ENCODE assay signal across 1 cellular context in genomic region chr3:168096210-168096795, GRCh38.
TF ChIP-seq lines count a peak whose summit lies in the region.

No MANE protein-coding gene starts in this region.

TF ChIP-seq in HepG2, 621 proteins besides CTCF, POLR2A, EP300 and RAD21 (continued from another document and continues in another):
- TF ChIP-seq, protein P1, sequence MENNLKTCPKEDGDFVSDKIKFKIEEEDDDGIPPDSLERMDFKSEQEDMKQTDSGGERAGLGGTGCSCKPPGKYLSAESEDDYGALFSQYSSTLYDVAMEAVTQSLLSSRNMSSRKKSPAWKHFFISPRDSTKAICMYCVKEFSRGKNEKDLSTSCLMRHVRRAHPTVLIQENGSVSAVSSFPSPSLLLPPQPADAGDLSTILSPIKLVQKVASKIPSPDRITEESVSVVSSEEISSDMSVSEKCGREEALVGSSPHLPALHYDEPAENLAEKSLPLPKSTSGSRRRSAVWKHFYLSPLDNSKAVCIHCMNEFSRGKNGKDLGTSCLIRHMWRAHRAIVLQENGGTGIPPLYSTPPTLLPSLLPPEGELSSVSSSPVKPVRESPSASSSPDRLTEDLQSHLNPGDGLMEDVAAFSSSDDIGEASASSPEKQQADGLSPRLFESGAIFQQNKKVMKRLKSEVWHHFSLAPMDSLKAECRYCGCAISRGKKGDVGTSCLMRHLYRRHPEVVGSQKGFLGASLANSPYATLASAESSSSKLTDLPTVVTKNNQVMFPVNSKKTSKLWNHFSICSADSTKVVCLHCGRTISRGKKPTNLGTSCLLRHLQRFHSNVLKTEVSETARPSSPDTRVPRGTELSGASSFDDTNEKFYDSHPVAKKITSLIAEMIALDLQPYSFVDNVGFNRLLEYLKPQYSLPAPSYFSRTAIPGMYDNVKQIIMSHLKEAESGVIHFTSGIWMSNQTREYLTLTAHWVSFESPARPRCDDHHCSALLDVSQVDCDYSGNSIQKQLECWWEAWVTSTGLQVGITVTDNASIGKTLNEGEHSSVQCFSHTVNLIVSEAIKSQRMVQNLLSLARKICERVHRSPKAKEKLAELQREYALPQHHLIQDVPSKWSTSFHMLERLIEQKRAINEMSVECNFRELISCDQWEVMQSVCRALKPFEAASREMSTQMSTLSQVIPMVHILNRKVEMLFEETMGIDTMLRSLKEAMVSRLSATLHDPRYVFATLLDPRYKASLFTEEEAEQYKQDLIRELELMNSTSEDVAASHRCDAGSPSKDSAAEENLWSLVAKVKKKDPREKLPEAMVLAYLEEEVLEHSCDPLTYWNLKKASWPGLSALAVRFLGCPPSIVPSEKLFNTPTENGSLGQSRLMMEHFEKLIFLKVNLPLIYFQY (CRISPR knock-in tag; IDR thresholded peaks at IDR 0.05; ENCODE audit: borderline replicate concordance), result peak; percentile 9; the same call in 1 of the 2 replicates
- no peak for TF ChIP-seq HMGA1 (CRISPR knock-in tag; conservative IDR thresholded peaks at IDR 0.05)
- 0 out of 2 replicates have a peak, but pooled peaks have one; percentile 13 for TF ChIP-seq CHCHD3 (CRISPR knock-in tag; IDR thresholded peaks at IDR 0.05)
- TF ChIP-seq ZNF235 (CRISPR knock-in tag; IDR thresholded peaks at IDR 0.05; ENCODE audit: borderline replicate concordance), result no peak
- peak; percentile 61; the same call in 1 of the 2 replicates for TF ChIP-seq EEA1 (CRISPR knock-in tag; IDR thresholded peaks at IDR 0.05; ENCODE audit: borderline replicate concordance)
- no peak for TF ChIP-seq ZNF446 (CRISPR knock-in tag; IDR thresholded peaks at IDR 0.05)
- peak; percentile 12; the same call in 1 of the 2 replicates for TF ChIP-seq HMG20A (CRISPR knock-in tag; IDR thresholded peaks at IDR 0.05; ENCODE audit: borderline replicate concordance)
- no peak for TF ChIP-seq AGO2 (optimal IDR thresholded peaks at IDR 0.05; ENCODE audit: low read depth, low read length)
- peak; percentile 70 for TF ChIP-seq ZBTB34 (CRISPR knock-in tag; IDR thresholded peaks at IDR 0.05)
- TF ChIP-seq PREB (CRISPR knock-in tag; IDR thresholded peaks at IDR 0.05), result no peak
- TF ChIP-seq, protein P2, sequence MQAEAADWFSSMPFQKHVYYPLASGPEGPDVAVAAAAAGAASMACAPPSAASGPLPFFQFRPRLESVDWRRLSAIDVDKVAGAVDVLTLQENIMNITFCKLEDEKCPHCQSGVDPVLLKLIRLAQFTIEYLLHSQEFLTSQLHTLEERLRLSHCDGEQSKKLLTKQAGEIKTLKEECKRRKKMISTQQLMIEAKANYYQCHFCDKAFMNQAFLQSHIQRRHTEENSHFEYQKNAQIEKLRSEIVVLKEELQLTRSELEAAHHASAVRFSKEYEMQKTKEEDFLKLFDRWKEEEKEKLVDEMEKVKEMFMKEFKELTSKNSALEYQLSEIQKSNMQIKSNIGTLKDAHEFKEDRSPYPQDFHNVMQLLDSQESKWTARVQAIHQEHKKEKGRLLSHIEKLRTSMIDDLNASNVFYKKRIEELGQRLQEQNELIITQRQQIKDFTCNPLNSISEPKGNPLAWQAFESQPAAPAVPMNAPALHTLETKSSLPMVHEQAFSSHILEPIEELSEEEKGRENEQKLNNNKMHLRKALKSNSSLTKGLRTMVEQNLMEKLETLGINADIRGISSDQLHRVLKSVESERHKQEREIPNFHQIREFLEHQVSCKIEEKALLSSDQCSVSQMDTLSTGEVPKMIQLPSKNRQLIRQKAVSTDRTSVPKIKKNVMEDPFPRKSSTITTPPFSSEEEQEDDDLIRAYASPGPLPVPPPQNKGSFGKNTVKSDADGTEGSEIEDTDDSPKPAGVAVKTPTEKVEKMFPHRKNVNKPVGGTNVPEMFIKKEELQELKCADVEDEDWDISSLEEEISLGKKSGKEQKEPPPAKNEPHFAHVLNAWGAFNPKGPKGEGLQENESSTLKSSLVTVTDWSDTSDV (CRISPR knock-in tag; IDR thresholded peaks at IDR 0.05), result peak; percentile 32; the same call in 1 of the 2 replicates
- no peak for TF ChIP-seq KAT2B (IDR thresholded peaks at IDR 0.05; ENCODE audit: borderline replicate concordance, low read depth, low read length)
- TF ChIP-seq HOXA3 (CRISPR knock-in tag; IDR thresholded peaks at IDR 0.05), result 0 out of 2 replicates have a peak, but pooled peaks have one; percentile 15
- no peak for TF ChIP-seq MTF1 (CRISPR knock-in tag; IDR thresholded peaks at IDR 0.05)
- no peak; the same call in 1 of the 2 replicates for TF ChIP-seq BCL3 (CRISPR knock-in tag; IDR thresholded peaks at IDR 0.05)
- TF ChIP-seq, protein P3, sequence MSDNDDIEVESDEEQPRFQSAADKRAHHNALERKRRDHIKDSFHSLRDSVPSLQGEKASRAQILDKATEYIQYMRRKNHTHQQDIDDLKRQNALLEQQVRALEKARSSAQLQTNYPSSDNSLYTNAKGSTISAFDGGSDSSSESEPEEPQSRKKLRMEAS (IDR thresholded peaks at IDR 0.05), result peak; percentile 95
- TF ChIP-seq KLF13 (CRISPR knock-in tag; IDR thresholded peaks at IDR 0.05), result no peak
- TF ChIP-seq ZBTB2 (CRISPR knock-in tag; IDR thresholded peaks at IDR 0.05; ENCODE audit: low read depth), result no peak
- no peak for TF ChIP-seq ZNF276 (CRISPR knock-in tag; IDR thresholded peaks at IDR 0.05; ENCODE audit: low read depth)
- TF ChIP-seq, protein P4, sequence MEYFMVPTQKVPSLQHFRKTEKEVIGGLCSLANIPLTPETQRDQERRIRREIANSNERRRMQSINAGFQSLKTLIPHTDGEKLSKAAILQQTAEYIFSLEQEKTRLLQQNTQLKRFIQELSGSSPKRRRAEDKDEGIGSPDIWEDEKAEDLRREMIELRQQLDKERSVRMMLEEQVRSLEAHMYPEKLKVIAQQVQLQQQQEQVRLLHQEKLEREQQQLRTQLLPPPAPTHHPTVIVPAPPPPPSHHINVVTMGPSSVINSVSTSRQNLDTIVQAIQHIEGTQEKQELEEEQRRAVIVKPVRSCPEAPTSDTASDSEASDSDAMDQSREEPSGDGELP (IDR thresholded peaks at IDR 0.05; ENCODE audit: borderline replicate concordance, low read depth), result no peak
- TF ChIP-seq ZMYM2 (CRISPR knock-in tag; IDR thresholded peaks at IDR 0.05), result no peak
- TF ChIP-seq ZNF563 (CRISPR knock-in tag; IDR thresholded peaks at IDR 0.05), result peak; percentile 12; the same call in 1 of the 2 replicates
- no peak for TF ChIP-seq ZBTB42 (CRISPR knock-in tag; IDR thresholded peaks at IDR 0.05)
- no peak; the same call in none of the 2 replicates for TF ChIP-seq NRL (CRISPR knock-in tag; IDR thresholded peaks at IDR 0.05; ENCODE audit: borderline replicate concordance)
- TF ChIP-seq ZNF326 (CRISPR knock-in tag; IDR thresholded peaks at IDR 0.05; ENCODE audit: borderline replicate concordance), result no peak
- TF ChIP-seq ZNF567 (CRISPR knock-in tag; IDR thresholded peaks at IDR 0.05; ENCODE audit: borderline replicate concordance), result no peak
- TF ChIP-seq SMAD9 (CRISPR knock-in tag; IDR thresholded peaks at IDR 0.05), result no peak
- TF ChIP-seq ZFP1 (CRISPR knock-in tag; IDR thresholded peaks at IDR 0.05), result no peak
- TF ChIP-seq, protein P5, sequence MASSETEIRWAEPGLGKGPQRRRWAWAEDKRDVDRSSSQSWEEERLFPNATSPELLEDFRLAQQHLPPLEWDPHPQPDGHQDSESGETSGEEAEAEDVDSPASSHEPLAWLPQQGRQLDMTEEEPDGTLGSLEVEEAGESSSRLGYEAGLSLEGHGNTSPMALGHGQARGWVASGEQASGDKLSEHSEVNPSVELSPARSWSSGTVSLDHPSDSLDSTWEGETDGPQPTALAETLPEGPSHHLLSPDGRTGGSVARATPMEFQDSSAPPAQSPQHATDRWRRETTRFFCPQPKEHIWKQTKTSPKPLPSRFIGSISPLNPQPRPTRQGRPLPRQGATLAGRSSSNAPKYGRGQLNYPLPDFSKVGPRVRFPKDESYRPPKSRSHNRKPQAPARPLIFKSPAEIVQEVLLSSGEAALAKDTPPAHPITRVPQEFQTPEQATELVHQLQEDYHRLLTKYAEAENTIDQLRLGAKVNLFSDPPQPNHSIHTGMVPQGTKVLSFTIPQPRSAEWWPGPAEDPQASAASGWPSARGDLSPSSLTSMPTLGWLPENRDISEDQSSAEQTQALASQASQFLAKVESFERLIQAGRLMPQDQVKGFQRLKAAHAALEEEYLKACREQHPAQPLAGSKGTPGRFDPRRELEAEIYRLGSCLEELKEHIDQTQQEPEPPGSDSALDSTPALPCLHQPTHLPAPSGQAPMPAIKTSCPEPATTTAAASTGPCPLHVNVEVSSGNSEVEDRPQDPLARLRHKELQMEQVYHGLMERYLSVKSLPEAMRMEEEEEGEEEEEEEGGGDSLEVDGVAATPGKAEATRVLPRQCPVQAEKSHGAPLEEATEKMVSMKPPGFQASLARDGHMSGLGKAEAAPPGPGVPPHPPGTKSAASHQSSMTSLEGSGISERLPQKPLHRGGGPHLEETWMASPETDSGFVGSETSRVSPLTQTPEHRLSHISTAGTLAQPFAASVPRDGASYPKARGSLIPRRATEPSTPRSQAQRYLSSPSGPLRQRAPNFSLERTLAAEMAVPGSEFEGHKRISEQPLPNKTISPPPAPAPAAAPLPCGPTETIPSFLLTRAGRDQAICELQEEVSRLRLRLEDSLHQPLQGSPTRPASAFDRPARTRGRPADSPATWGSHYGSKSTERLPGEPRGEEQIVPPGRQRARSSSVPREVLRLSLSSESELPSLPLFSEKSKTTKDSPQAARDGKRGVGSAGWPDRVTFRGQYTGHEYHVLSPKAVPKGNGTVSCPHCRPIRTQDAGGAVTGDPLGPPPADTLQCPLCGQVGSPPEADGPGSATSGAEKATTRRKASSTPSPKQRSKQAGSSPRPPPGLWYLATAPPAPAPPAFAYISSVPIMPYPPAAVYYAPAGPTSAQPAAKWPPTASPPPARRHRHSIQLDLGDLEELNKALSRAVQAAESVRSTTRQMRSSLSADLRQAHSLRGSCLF (CRISPR knock-in tag; IDR thresholded peaks at IDR 0.05; ENCODE audit: borderline replicate concordance), result no peak
- TF ChIP-seq SPEN (CRISPR knock-in tag; IDR thresholded peaks at IDR 0.05; ENCODE audit: low read depth), result no peak
- peak; percentile 58; the same call in 1 of the 2 replicates for TF ChIP-seq PHF20 (CRISPR knock-in tag; IDR thresholded peaks at IDR 0.05)
